Comparison of ENCODE assay signal across 14 cellular contexts in the genomic region with DNA sequence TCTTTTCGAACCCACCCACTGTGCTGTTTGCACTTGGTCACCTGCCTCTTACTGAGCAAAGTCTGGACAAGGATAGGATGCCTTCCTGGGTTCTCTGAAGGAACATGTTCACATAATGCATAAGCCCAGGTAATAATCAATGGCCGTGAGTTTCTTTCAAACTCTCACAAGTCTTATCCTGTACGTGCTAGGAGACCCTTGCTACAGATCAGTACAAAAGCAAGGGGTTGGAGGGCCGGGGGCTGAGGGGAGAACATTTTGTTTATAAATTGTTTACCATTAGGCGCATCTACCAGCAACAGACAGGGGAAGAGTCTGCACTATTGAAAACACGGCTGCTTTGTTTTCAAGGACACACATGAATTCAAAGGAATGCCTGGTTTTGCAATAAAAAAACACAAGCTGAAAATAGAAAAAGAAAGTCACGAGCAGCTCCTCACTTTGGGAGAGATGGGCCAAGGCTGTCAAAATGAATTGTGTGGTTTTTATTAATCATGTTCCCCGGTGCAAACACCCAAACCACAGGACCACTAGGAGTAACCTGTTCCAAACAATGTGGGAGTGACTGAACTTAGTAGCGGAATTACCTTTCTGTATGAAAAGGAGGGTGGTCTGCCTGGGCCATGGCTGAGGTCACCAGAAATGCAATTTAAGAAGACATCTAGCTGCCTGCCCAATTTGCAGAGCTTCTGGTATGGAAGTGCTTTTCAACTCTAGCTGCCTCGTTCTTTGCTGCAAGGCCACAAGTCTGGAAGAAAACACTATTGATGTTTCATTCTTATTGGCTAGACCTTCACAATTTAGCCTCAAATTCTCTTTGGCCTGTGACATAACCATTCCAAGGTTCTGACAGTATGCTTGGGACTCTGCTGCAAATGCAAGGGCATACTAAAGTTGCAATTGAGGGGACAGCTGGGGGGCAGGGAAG.
DNase-seq lines count a peak whose midpoint lies in the region; ATAC-seq and TF ChIP-seq lines count a peak whose summit lies in the region.
"Had no signal": no experiment of that assay in that cellular context is flagged by ENCODE, and none has a peak within 500 bp of the region (broad histone marks: within the 10 kb centered on the region; RNA-seq: fewer than 3 reads in every experiment).

No MANE protein-coding gene starts in this region.

- H3K27ac ChIP-seq in SJSA1 (peak overlapping the region; percentile 30; the same call in 1 of the 2 replicates), parathyroid adenoma (no peak overlapping the region)
- no peak overlapping the region for H3K27ac ChIP-seq in effector memory CD4-positive, alpha-beta T cell (ENCODE audit: insufficient read depth, low read length, poor library complexity, severe bottlenecking)
- H3K27ac ChIP-seq: right lobe of liver, upper lobe of right lung had no signal

- intact Hi-C loops in activated CD8-positive, alpha-beta T cell treated with anti-CD3 and anti-CD28 coated beads for 36 hours (cut with micrococcal nuclease): no loop called here

- no peaks in the 10 kb centered on the region for H3K27me3 ChIP-seq in SJSA1 (replicated peaks)
- H3K27me3 ChIP-seq in parathyroid adenoma (ENCODE audit: control insufficient read depth, insufficient read depth, low read length): no peaks in the 10 kb centered on the region
- H3K27me3 ChIP-seq in effector memory CD4-positive, alpha-beta T cell (replicated peaks; ENCODE audit: control insufficient read depth, insufficient read depth, low read length, poor library complexity, severe bottlenecking): no peaks in the 10 kb centered on the region
- H3K27me3 ChIP-seq: right lobe of liver, upper lobe of right lung had no signal

- H3K4me3 Mint-ChIP-seq in activated CD8-positive, alpha-beta T cell treated with anti-CD3 and anti-CD28 coated beads for 36 hours: no peak overlapping the region
- H3K4me3 Mint-ChIP-seq: CD4-positive, CD25-positive, alpha-beta regulatory T cell had no signal

- TF ChIP-seq CTCF in AG10803 (conservative IDR thresholded peaks at IDR 0.05; ENCODE audit: low read length): no peak
- no peak for TF ChIP-seq CTCF in fibroblast of pulmonary artery (IDR thresholded peaks at IDR 0.05; ENCODE audit: low read length, missing control alignments)
- TF ChIP-seq CTCF in parathyroid adenoma (IDR thresholded peaks at IDR 0.05): no peak
- TF ChIP-seq CTCF in activated CD8-positive, alpha-beta T cell treated with anti-CD3 and anti-CD28 coated beads for 36 hours (IDR thresholded peaks at IDR 0.05): no peak

- H3K9ac ChIP-seq in parathyroid adenoma: no peak overlapping the region

- H3K9me3 Mint-ChIP-seq in activated CD8-positive, alpha-beta T cell treated with anti-CD3 and anti-CD28 coated beads for 36 hours: no peaks in the 10 kb centered on the region

- no peaks in the 10 kb centered on the region for H3K36me3 Mint-ChIP-seq in activated CD8-positive, alpha-beta T cell treated with anti-CD3 and anti-CD28 coated beads for 36 hours (ENCODE audit: low read depth)
- H3K36me3 Mint-ChIP-seq: CD4-positive, CD25-positive, alpha-beta regulatory T cell had no signal

- H3K79me2 ChIP-seq in parathyroid adenoma: no peaks in the 10 kb centered on the region

- CTCF ChIA-PET in activated CD8-positive, alpha-beta T cell treated with anti-CD3 and anti-CD28 coated beads for 36 hours (lab: Charles Lee): interaction anchor here (0.5 kb wide), 1 partner anchor 199 kb away, joined by 3 read pairs; no protein-coding TSS in a partner anchor

- no peaks in the 10 kb centered on the region for H3K4me1 Mint-ChIP-seq in activated CD8-positive, alpha-beta T cell treated with anti-CD3 and anti-CD28 coated beads for 36 hours (ENCODE audit: low read depth)
- H3K4me1 Mint-ChIP-seq: CD4-positive, CD25-positive, alpha-beta regulatory T cell had no signal

- H3K4me1 ChIP-seq in SJSA1 (replicated peaks): peaks cover 22% of the 10 kb centered on the region
- H3K4me1 ChIP-seq in parathyroid adenoma: peaks cover 13% of the 10 kb centered on the region
- H3K4me1 ChIP-seq in effector memory CD4-positive, alpha-beta T cell (ENCODE audit: control insufficient read depth, insufficient read depth, low read length, poor library complexity, severe bottlenecking): no peaks in the 10 kb centered on the region
- H3K4me1 ChIP-seq: right lobe of liver had no signal

- peak; percentile 79 for DNase-seq in AG10803 (ENCODE audit: low read depth)
- DNase-seq in SJSA1 (ENCODE audit: low read depth in 1 of 2, low spot score in 2 of 2): peak in 1 of 2 experiments; percentile 59
- peak; percentile 77 for DNase-seq in fibroblast of pulmonary artery (ENCODE audit: low read depth)
- no peak for DNase-seq in activated CD8-positive, alpha-beta T cell treated with anti-CD3 and anti-CD28 coated beads for 36 hours
- DNase-seq in cortex of kidney (lab: John Stamatoyannopoulos, UW): no peak
- no peak for DNase-seq in effector memory CD4-positive, alpha-beta T cell
- DNase-seq: activated CD4-positive, alpha-beta T cell treated with anti-CD3 and anti-CD28 coated beads, Interleukin-2, amount 50 U/mL, for 48 hours; activated naive CD4-positive, alpha-beta T cell treated with Interleukin-2 at 50 U/mL for 16 hours; CD4-positive, CD25-positive, alpha-beta regulatory T cell; NCI-H1436 treated with DMSO at 0.1 percent for 48 hours; right lobe of liver; upper lobe of right lung had no signal

- POLR2A ChIA-PET in activated CD8-positive, alpha-beta T cell treated with anti-CD3 and anti-CD28 coated beads for 36 hours (lab: Charles Lee): no interaction called here

- peak overlapping the region; percentile 33 for H3K4me2 ChIP-seq in parathyroid adenoma (ENCODE audit: low read length)

- H3K9me3 ChIP-seq in SJSA1 (replicated peaks) (no peaks in the 10 kb centered on the region), parathyroid adenoma (ENCODE audit: control insufficient read depth, low read length) (no peaks in the 10 kb centered on the region)
- H3K9me3 ChIP-seq in effector memory CD4-positive, alpha-beta T cell (ENCODE audit: control insufficient read depth, low read length): no peaks in the 10 kb centered on the region
- H3K9me3 ChIP-seq: right lobe of liver, upper lobe of right lung had no signal

- H2AFZ ChIP-seq in parathyroid adenoma: peak overlapping the region; percentile 62

- ATAC-seq in activated CD8-positive, alpha-beta T cell treated with anti-CD3 and anti-CD28 coated beads for 36 hours: no peak
- no peak for ATAC-seq in HG03025 (IDR thresholded peaks at IDR 0.05; ENCODE audit: low FRiP score, unreplicated experiment)
- ATAC-seq: right lobe of liver, upper lobe of right lung had no signal

- H3K27ac Mint-ChIP-seq in activated CD8-positive, alpha-beta T cell treated with anti-CD3 and anti-CD28 coated beads for 36 hours: no peak overlapping the region
- H3K27ac Mint-ChIP-seq: CD4-positive, CD25-positive, alpha-beta regulatory T cell had no signal

- no peaks in the 10 kb centered on the region for H3K36me3 ChIP-seq in SJSA1
- H3K36me3 ChIP-seq in parathyroid adenoma (ENCODE audit: control insufficient read depth, insufficient read depth, low read length): no peaks in the 10 kb centered on the region
- H3K36me3 ChIP-seq in effector memory CD4-positive, alpha-beta T cell (ENCODE audit: control insufficient read depth, insufficient read depth, low read length): no peaks in the 10 kb centered on the region
- H3K36me3 ChIP-seq: right lobe of liver, upper lobe of right lung had no signal

- peaks cover under 1% of the 10 kb centered on the region for H3K27me3 Mint-ChIP-seq in activated CD8-positive, alpha-beta T cell treated with anti-CD3 and anti-CD28 coated beads for 36 hours

- H3K4me3 ChIP-seq in AG10803 (ENCODE audit: low read length) (peak overlapping the region; percentile 34), SJSA1 (no peak overlapping the region), fibroblast of pulmonary artery (replicated peaks; ENCODE audit: low read depth, low read length) (no peak overlapping the region), parathyroid adenoma (ENCODE audit: low read depth, low read length) (no peak overlapping the region)
- no peak overlapping the region for H3K4me3 ChIP-seq in effector memory CD4-positive, alpha-beta T cell (ENCODE audit: insufficient read depth, low read depth, low read length, poor library complexity, severe bottlenecking)
- H3K4me3 ChIP-seq: right lobe of liver, upper lobe of right lung had no signal

Comparison
In these comparisons a context has a peak if more than half of its experiments do, and no peak if none do; other contexts are left out.
1. DNase-seq: peak in AG10803 (single experiment) and fibroblast of pulmonary artery (single experiment); none in activated CD8-positive, alpha-beta T cell treated with anti-CD3 and anti-CD28 coated beads for 36 hours (single experiment), cortex of kidney (single experiment) and effector memory CD4-positive, alpha-beta T cell (0 of 3).